7 cellular contexts compared by ENCODE assay signal in the genomic region with DNA sequence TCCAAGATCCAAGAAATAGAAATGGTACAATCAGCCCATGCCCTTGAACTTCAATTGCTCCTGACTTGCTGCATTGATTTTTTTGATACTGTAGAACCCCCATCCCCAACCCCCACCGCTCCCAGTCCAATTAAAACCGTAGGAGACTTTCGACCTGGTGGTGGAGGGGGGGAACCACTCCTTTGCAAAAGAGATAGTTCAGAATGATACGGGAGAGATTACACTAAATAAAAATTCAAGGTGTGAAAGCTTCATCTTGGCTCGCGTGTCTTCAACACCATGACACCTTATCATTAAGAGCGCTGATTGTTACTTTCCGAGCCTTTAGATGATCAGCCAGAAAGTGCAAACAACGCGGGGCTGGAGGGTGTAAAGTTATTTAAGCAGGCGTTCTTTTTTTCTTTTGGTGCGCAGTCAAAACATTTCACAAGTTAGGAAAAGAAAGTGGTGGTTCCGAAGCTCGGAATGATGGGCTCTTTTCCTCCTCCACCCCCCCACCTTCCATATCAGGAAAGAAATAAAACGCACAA. TPM values are rescaled to one million over a fixed set of nuclear protein-coding genes. Genes with fewer than 3 reads are reported as not detected.
A peak's percentile ranks its signal among the peaks of the same experiment; 100 is the strongest.
DNase-seq lines count a peak whose midpoint lies in the region; ATAC-seq, FAIRE-seq and TF ChIP-seq lines count a peak whose summit lies in the region.

No MANE protein-coding gene starts in this region.

- H3K36me3 ChIP-seq in HUES6 (ENCODE audit: control insufficient read depth, insufficient read depth, low read length) (peaks cover 4% of the 10 kb centered on the region; the same call in 1 of the 2 replicates), adipocyte (ENCODE audit: control insufficient read depth, insufficient read depth, low read length, severe bottlenecking) (no peaks in the 10 kb centered on the region), keratinocyte (ENCODE audit: control insufficient read depth in 2 of 2, extremely low read depth in 1 of 2, insufficient read depth in 2 of 2, low read length in 2 of 2) (no peaks in the 10 kb centered on the region), smooth muscle cell (ENCODE audit: low read depth) (no peaks in the 10 kb centered on the region)

- peak in 1 of 3 experiments; percentile 8 for TF ChIP-seq CTCF in keratinocyte (optimal IDR thresholded peaks at IDR 0.05 in 1 of 3, IDR thresholded peaks at IDR 0.05 in 1 of 3, conservative IDR thresholded peaks at IDR 0.05 in 1 of 3; ENCODE audit: extremely low read depth in 1 of 3, insufficient read depth in 2 of 3, low read length in 3 of 3)
- TF ChIP-seq CTCF in smooth muscle cell (IDR thresholded peaks at IDR 0.05; ENCODE audit: borderline replicate concordance, insufficient read depth, poor library complexity, severe bottlenecking), result peak; percentile 4

- H3K4me3 ChIP-seq in HUES6 (ENCODE audit: low read depth, low read length) (peak overlapping the region; percentile 90), adipocyte (ENCODE audit: low read length) (peak overlapping the region; percentile 96), keratinocyte (ENCODE audit: control insufficient read depth in 2 of 3, extremely low read depth in 1 of 3, insufficient read depth in 2 of 3, low read depth in 1 of 3, low read length in 3 of 3) (peak overlapping the region; percentile 86 to 92 (median 88)), smooth muscle cell (peak overlapping the region; percentile 89)

- H3K27me3 ChIP-seq in HUES6 (ENCODE audit: control insufficient read depth, insufficient read depth, low read length) (peaks cover 4% of the 10 kb centered on the region; the same call in 1 of the 2 replicates), adipocyte (replicated peaks; ENCODE audit: control insufficient read depth, insufficient read depth, low read length) (no peaks in the 10 kb centered on the region), keratinocyte (ENCODE audit: control insufficient read depth, extremely low read depth, insufficient read depth, low read length) (no peaks in the 10 kb centered on the region), smooth muscle cell (ENCODE audit: low read depth) (no peaks in the 10 kb centered on the region)

- dilution Hi-C loops in keratinocyte (cut with MboI; ENCODE audit: extremely low pct_ligation_motif_present, low sequenced_read_pairs), result loop anchor here (25.0 kb wide), 1 partner anchor 274 kb away; no protein-coding TSS in a partner anchor

- H3K4me2 ChIP-seq in keratinocyte (ENCODE audit: control insufficient read depth, extremely low read depth, insufficient read depth, low read depth, low read length) (peak overlapping the region; percentile 91), smooth muscle cell (peak overlapping the region; percentile 93)

- ATAC-seq in HG03571 (IDR thresholded peaks at IDR 0.05; ENCODE audit: unreplicated experiment), result no peak

- H3F3A ChIP-seq in smooth muscle cell (ENCODE audit: low read depth), result no peaks in the 10 kb centered on the region

- WGBS in smooth muscle cell (ENCODE audit: low lambda C conversion rate), result 1% methylated on average over 15 of the region's 15 CpGs

- H3K4me1 ChIP-seq in HUES6 (ENCODE audit: control insufficient read depth, insufficient read depth, low read length), result peaks cover 29% of the 10 kb centered on the region
- H3K4me1 ChIP-seq in adipocyte (ENCODE audit: control insufficient read depth, insufficient read depth, low read length), result peaks cover 13% of the 10 kb centered on the region
- H3K4me1 ChIP-seq in keratinocyte (ENCODE audit: control insufficient read depth, extremely low read depth, insufficient read depth, low read length), result peaks cover 17% of the 10 kb centered on the region
- peaks cover 26% of the 10 kb centered on the region for H3K4me1 ChIP-seq in smooth muscle cell (ENCODE audit: low read depth)

- FAIRE-seq in keratinocyte (lab: Jason Lieb, UNC), result peak; percentile 61

- peaks cover 45% of the 10 kb centered on the region for H3K79me2 ChIP-seq in keratinocyte (ENCODE audit: control insufficient read depth, insufficient read depth, low read length)
- H3K79me2 ChIP-seq in smooth muscle cell (ENCODE audit: low read depth), result peaks cover 45% of the 10 kb centered on the region

- H2AFZ ChIP-seq in keratinocyte (ENCODE audit: control insufficient read depth, low read length), result peak overlapping the region; percentile 68
- peak overlapping the region; percentile 96 for H2AFZ ChIP-seq in smooth muscle cell (ENCODE audit: low read depth)

- DNase-seq in adipocyte (ENCODE audit: low read depth), result no peak
- DNase-seq in keratinocyte (ENCODE audit: low read depth, low spot score), result no peak
- no peak for DNase-seq in smooth muscle cell (lab: John Stamatoyannopoulos, UW; ENCODE audit: unreplicated experiment)
- no peak for DNase-seq in DMS79 treated with DMSO at 0.1 percent for 48 hours (lab: John Stamatoyannopoulos, UW)
- DNase-seq in germinal center (ENCODE audit: low spot score), result no peak

- H3K27ac ChIP-seq in HUES6 (ENCODE audit: low read depth, low read length) (peak overlapping the region; percentile 86; the same call in 1 of the 2 replicates), keratinocyte (ENCODE audit: control insufficient read depth, insufficient read depth, low read length) (peak overlapping the region; percentile 89), smooth muscle cell (ENCODE audit: low read depth) (peak overlapping the region; percentile 61)

- no peaks in the 10 kb centered on the region for H3K9me1 ChIP-seq in keratinocyte (ENCODE audit: control insufficient read depth, extremely low read depth, insufficient read depth, low read length)

- no peaks in the 10 kb centered on the region for H3K9me3 ChIP-seq in HUES6 (ENCODE audit: control insufficient read depth, insufficient read depth, low read depth, low read length)
- H3K9me3 ChIP-seq in adipocyte (ENCODE audit: control insufficient read depth, low read length), result no peaks in the 10 kb centered on the region
- H3K9me3 ChIP-seq in keratinocyte (ENCODE audit: control insufficient read depth, low read depth, low read length), result no peaks in the 10 kb centered on the region
- no peaks in the 10 kb centered on the region for H3K9me3 ChIP-seq in smooth muscle cell (replicated peaks; ENCODE audit: low read depth)

- H4K20me1 ChIP-seq in keratinocyte (ENCODE audit: control insufficient read depth, extremely low read depth, insufficient read depth, low read length) (no peaks in the 10 kb centered on the region), smooth muscle cell (ENCODE audit: low read depth) (no peaks in the 10 kb centered on the region)

- peak overlapping the region; percentile 97 for H3K9ac ChIP-seq in HUES6 (ENCODE audit: low read length)
- peak overlapping the region; percentile 96 for H3K9ac ChIP-seq in adipocyte (ENCODE audit: low read length)
- H3K9ac ChIP-seq in keratinocyte (ENCODE audit: control insufficient read depth, extremely low read depth, insufficient read depth, low read length), result peak overlapping the region; percentile 91
- H3K9ac ChIP-seq in smooth muscle cell (ENCODE audit: low read depth), result peak overlapping the region; percentile 65

RNA-seq across cellular contexts. Expression of gene ZNF462, which starts 1.3 kb away (rescaled TPM):
- polyA plus RNA-seq in keratinocyte (6.9 to 9.5 TPM (median 7.8 TPM) in 3 replicates), smooth muscle cell (9.1 and 9.3 TPM in 2 replicates)
- polyA plus RNA-seq in keratinocyte (2011; ENCODE audit: low read depth), result 7.5 TPM
- polyA plus RNA-seq in keratinocyte (2011; cell fraction: cytosol; rRNA removed), result 7.5 and 7.9 TPM in 2 replicates
- polyA plus RNA-seq in keratinocyte (2011; cell fraction: nucleus; rRNA removed), result 31.0 and 35.9 TPM in 2 replicates
- polyA plus RNA-seq in keratinocyte (2012; ENCODE audit: low replicate concordance), result 3.9 and 10.5 TPM in 2 replicates
- 28.3 to 79.5 TPM (median 44.0 TPM) in 3 replicates for polyA minus RNA-seq in keratinocyte
- 18.6 TPM for polyA minus RNA-seq in keratinocyte (2011; cell fraction: cytosol; rRNA and poly(A)+ RNA removed)
- polyA minus RNA-seq in keratinocyte (2011; cell fraction: nucleus; rRNA and poly(A)+ RNA removed), result 49.9 and 97.1 TPM in 2 replicates
- total RNA-seq in smooth muscle cell, result 29.9 and 32.2 TPM in 2 replicates
